16 cellular contexts compared by ENCODE assay signal in genomic region chr10:94212876-94213595, GRCh38.
DNase-seq lines count a peak whose midpoint lies in the region; ATAC-seq, FAIRE-seq and TF ChIP-seq lines count a peak whose summit lies in the region.
"Had no signal": no experiment of that assay in that cellular context is flagged by ENCODE, and none has a peak within 500 bp of the region (broad histone marks: within the 10 kb centered on the region; RNA-seq: fewer than 3 reads in every experiment).

No MANE protein-coding gene starts in this region.

- POLR2A ChIA-PET in A549 (lab: Yijun Ruan, JAX) = no interaction called here
- POLR2A ChIA-PET in WTC11 (lab: Charles Lee) = no interaction called here

- no peaks in the 10 kb centered on the region for H3K27me3 Mint-ChIP-seq in WTC11 (ENCODE audit: low read depth)

- no peak for FAIRE-seq in A549 (lab: Jason Lieb, UNC)
- FAIRE-seq in pancreas (lab: Jason Lieb, UNC) = no peak

- intact Hi-C loops in pancreas (cut with DNase I) (no loop called here), testis (cut with DNase I; ENCODE audit: low total_unique reads) (no loop called here)

- no peak for TF ChIP-seq RAD21 in A549 (conservative IDR thresholded peaks at IDR 0.05 in 1 of 2, IDR thresholded peaks at IDR 0.05 in 1 of 2)

- TF ChIP-seq POLR2A in A549 (IDR thresholded peaks at IDR 0.05; ENCODE audit: low read length) (no peak), GM18505 (IDR thresholded peaks at IDR 0.05; ENCODE audit: borderline replicate concordance, extremely low read depth, insufficient read depth, insufficient read length) (no peak), testis (IDR thresholded peaks at IDR 0.05) (no peak)

- peak overlapping the region; percentile 33 for H3K4me2 ChIP-seq in A549

- H3K9me3 Mint-ChIP-seq in WTC11 = peaks cover 19% of the 10 kb centered on the region
- H3K9me3 Mint-ChIP-seq: activated naive CD4-positive, alpha-beta T cell treated with anti-CD3 and anti-CD28 coated beads for 36 hours; natural killer cell treated with Interleukin-12 subunit alpha and Interleukin-12 subunit beta and Interleukin-15 and Interleukin-18, amount 100 ng/mL, for 72 hours had no signal

- H3K4me1 Mint-ChIP-seq in WTC11 = peaks cover 55% of the 10 kb centered on the region
- H3K4me1 Mint-ChIP-seq: activated CD8-positive, alpha-beta memory T cell treated with anti-CD3 and anti-CD28 coated beads, Interleukin-2, amount 10 ng/mL, durations not matched to agents 7 days and 5 days had no signal

- H3K36me3 ChIP-seq in pancreas (no peaks in the 10 kb centered on the region), testis (ENCODE audit: low read depth, missing control alignments) (no peaks in the 10 kb centered on the region)

- H3K9me3 ChIP-seq in A549 (no peaks in the 10 kb centered on the region), pancreas (no peaks in the 10 kb centered on the region), testis (no peaks in the 10 kb centered on the region)
- H3K9me3 ChIP-seq: SJSA1 had no signal

- H3K27ac ChIP-seq in A549 (peak overlapping the region; percentile 52 to 79; a peak in 5 of 6 replicates), pancreas (no peak overlapping the region), testis (no peak overlapping the region)
- H3K27ac ChIP-seq: foreskin keratinocyte, SJSA1 had no signal

- no peak overlapping the region for H3K4me3 Mint-ChIP-seq in WTC11
- H3K4me3 Mint-ChIP-seq: activated CD8-positive, alpha-beta memory T cell treated with anti-CD3 and anti-CD28 coated beads, Interleukin-2, amount 10 ng/mL, durations not matched to agents 7 days and 5 days; activated naive CD4-positive, alpha-beta T cell treated with anti-CD3 and anti-CD28 coated beads for 36 hours; natural killer cell treated with Interleukin-12 subunit alpha and Interleukin-12 subunit beta and Interleukin-15 and Interleukin-18, amount 100 ng/mL, for 72 hours had no signal

- H3K36me3 Mint-ChIP-seq in WTC11 = no peaks in the 10 kb centered on the region
- H3K36me3 Mint-ChIP-seq: activated CD8-positive, alpha-beta memory T cell treated with anti-CD3 and anti-CD28 coated beads, Interleukin-2, amount 10 ng/mL, durations not matched to agents 7 days and 5 days; natural killer cell treated with Interleukin-12 subunit alpha and Interleukin-12 subunit beta and Interleukin-15 and Interleukin-18, amount 100 ng/mL, for 72 hours had no signal

- H3K27ac Mint-ChIP-seq in WTC11 = peak overlapping the region; percentile 75; the same call in 1 of the 2 replicates
- H3K27ac Mint-ChIP-seq: activated CD8-positive, alpha-beta memory T cell treated with anti-CD3 and anti-CD28 coated beads, Interleukin-2, amount 10 ng/mL, durations not matched to agents 7 days and 5 days; activated naive CD4-positive, alpha-beta T cell treated with anti-CD3 and anti-CD28 coated beads for 36 hours; natural killer cell treated with Interleukin-12 subunit alpha and Interleukin-12 subunit beta and Interleukin-15 and Interleukin-18, amount 100 ng/mL, for 72 hours had no signal

- H3K4me1 ChIP-seq in A549 (peaks cover 17% of the 10 kb centered on the region), pancreas (peaks cover 3 to 23% (median 5%) of the 10 kb centered on the region in 3 donors), testis (peaks cover 10% of the 10 kb centered on the region)
- H3K4me1 ChIP-seq: foreskin keratinocyte, SJSA1 had no signal

- TF ChIP-seq EP300 in A549 (IDR thresholded peaks at IDR 0.05) = no peak

- WGBS in A549 (ENCODE audit: missing lambda C conversion rate) = 90% methylated on average over 3 of the region's 3 CpGs
- 90 to 95% methylated on average over 3 of the region's 3 CpGs for WGBS in pancreas, 2 donors
- 89 to 98% methylated on average over 3 of the region's 3 CpGs for WGBS in testis, 2 donors

- CTCF ChIA-PET in A549 (lab: Yijun Ruan, JAX) (interaction anchor here (0.6 to 1.1 kb wide), 2 partner anchors 29 to 1967 kb away, joined by 3 to 4 read pairs; no protein-coding TSS in a partner anchor), WTC11 (lab: Charles Lee) (no interaction called here)

- H3K4me3 ChIP-seq in A549 (no peak overlapping the region), fibroblast of villous mesenchyme (ENCODE audit: low read depth, low read length) (no peak overlapping the region), pancreas (no peak overlapping the region), testis (no peak overlapping the region)
- H3K4me3 ChIP-seq: SJSA1, skin epidermis had no signal

- peak in 1 of 2 experiments; percentile 54; a peak in 3 of 6 replicates for ATAC-seq in A549
- ATAC-seq in WTC11 = no peak
- ATAC-seq in pancreas = peak in 3 of 4 donors; percentile 43 to 62 (median 50)
- no peak for ATAC-seq in GM18505 (IDR thresholded peaks at IDR 0.05; ENCODE audit: unreplicated experiment)
- ATAC-seq: activated CD8-positive, alpha-beta memory T cell treated with anti-CD3 and anti-CD28 coated beads, Interleukin-2, amount 10 ng/mL, durations not matched to agents 7 days and 5 days; foreskin keratinocyte; natural killer cell treated with Interleukin-12 subunit alpha and Interleukin-12 subunit beta and Interleukin-15 and Interleukin-18, amount 100 ng/mL, for 72 hours had no signal

- no peak for TF ChIP-seq CTCF in A549 (IDR thresholded peaks at IDR 0.05)
- TF ChIP-seq CTCF in WTC11 (IDR thresholded peaks at IDR 0.05) = no peak
- no peak for TF ChIP-seq CTCF in fibroblast of villous mesenchyme (IDR thresholded peaks at IDR 0.05; ENCODE audit: insufficient read depth, low read depth, low read length)
- no peak for TF ChIP-seq CTCF in pancreas (IDR thresholded peaks at IDR 0.05)
- no peak for TF ChIP-seq CTCF in testis (IDR thresholded peaks at IDR 0.05)

- peak in 1 of 2 experiments; percentile 30 for DNase-seq in A549 (ENCODE audit: low read depth in 1 of 2, low spot score in 1 of 2)
- DNase-seq in WTC11 (ENCODE audit: low spot score) = no peak
- DNase-seq in fibroblast of villous mesenchyme (ENCODE audit: low read depth) = peak; percentile 30
- DNase-seq in pancreas = no peak
- DNase-seq in NCI-H1436 treated with DMSO at 0.1 percent for 48 hours (lab: John Stamatoyannopoulos, UW) = no peak
- DNase-seq in activated CD8-positive, alpha-beta memory T cell treated with anti-CD3 and anti-CD28 coated beads for 24 hours = no peak
- no peak for DNase-seq in testis
- DNase-seq: activated CD8-positive, alpha-beta memory T cell treated with anti-CD3 and anti-CD28 coated beads, Interleukin-2, amount 10 ng/mL, durations not matched to agents 7 days and 5 days; activated naive CD4-positive, alpha-beta T cell treated with anti-CD3 and anti-CD28 coated beads for 36 hours; foreskin keratinocyte; islet precursor cell; NK-92 treated with Interleukin-12 subunit alpha and Interleukin-12 subunit beta, amount 100 ng/mL, for 24 hours had no signal

- H3K27me3 ChIP-seq in pancreas (no peaks in the 10 kb centered on the region), testis (no peaks in the 10 kb centered on the region)
- H3K27me3 ChIP-seq: SJSA1 had no signal

TF ChIP-seq in A549, 52 proteins besides CTCF, POLR2A, EP300 and RAD21:
- no peak for TF ChIP-seq CHD2 (IDR thresholded peaks at IDR 0.05; ENCODE audit: low read length, partially characterized antibody)
- TF ChIP-seq, protein P1, sequence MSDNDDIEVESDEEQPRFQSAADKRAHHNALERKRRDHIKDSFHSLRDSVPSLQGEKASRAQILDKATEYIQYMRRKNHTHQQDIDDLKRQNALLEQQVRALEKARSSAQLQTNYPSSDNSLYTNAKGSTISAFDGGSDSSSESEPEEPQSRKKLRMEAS (IDR thresholded peaks at IDR 0.05) = no peak
- TF ChIP-seq RFX5 (IDR thresholded peaks at IDR 0.05) = no peak
- TF ChIP-seq NFE2L2 (conservative IDR thresholded peaks at IDR 0.05; ENCODE audit: low read length) = no peak
- no peak for TF ChIP-seq ZFP36 (IDR thresholded peaks at IDR 0.05; ENCODE audit: borderline replicate concordance, partially characterized antibody)
- no peak for TF ChIP-seq KDM1A (IDR thresholded peaks at IDR 0.05; ENCODE audit: low read depth)
- no peak for TF ChIP-seq JUNB (IDR thresholded peaks at IDR 0.05)
- no peak for TF ChIP-seq MAFK (IDR thresholded peaks at IDR 0.05; ENCODE audit: partially characterized antibody)
- no peak for TF ChIP-seq HOXA7 (CRISPR knock-in tag; IDR thresholded peaks at IDR 0.05)
- TF ChIP-seq TP53 (CRISPR knock-in tag; IDR thresholded peaks at IDR 0.05) = no peak

TF ChIP-seq in WTC11, 78 proteins besides CTCF, POLR2A, EP300 and RAD21:
- no peak for TF ChIP-seq ELF4 (CRISPR knock-in tag; IDR thresholded peaks at IDR 0.05; ENCODE audit: low read depth)

Comparison
In these comparisons a context has a peak if more than half of its experiments do, and no peak if none do; other contexts are left out.
1. ATAC-seq: peak in pancreas (3 of 4); none in WTC11 (single experiment) and GM18505 (single experiment).
2. H3K27ac ChIP-seq: peak in A549 (2 of 2); none in pancreas (0 of 4) and testis (0 of 2).